In genomic region chr15:77527164-77527778, GRCh38 we compare ENCODE assay signal across 1 cellular context.
TF ChIP-seq lines count a peak whose summit lies in the region.

No MANE protein-coding gene starts in this region.

TF ChIP-seq in HepG2, 621 proteins besides CTCF, POLR2A, EP300 and RAD21 (continued from another document and continues in another):
- no peak for TF ChIP-seq THAP7 (CRISPR knock-in tag; IDR thresholded peaks at IDR 0.05)
- TF ChIP-seq KLF15 (CRISPR knock-in tag; IDR thresholded peaks at IDR 0.05; ENCODE audit: borderline replicate concordance): 0 out of 2 replicates have a peak, but pooled peaks have one; percentile 31
- TF ChIP-seq ZBTB25 (CRISPR knock-in tag; IDR thresholded peaks at IDR 0.05): 0 out of 2 replicates have a peak, but pooled peaks have one; percentile 22
- TF ChIP-seq ZFP90 (CRISPR knock-in tag; IDR thresholded peaks at IDR 0.05; ENCODE audit: borderline replicate concordance): 0 out of 2 replicates have a peak, but pooled peaks have one; percentile 63
- TF ChIP-seq, protein P1, sequence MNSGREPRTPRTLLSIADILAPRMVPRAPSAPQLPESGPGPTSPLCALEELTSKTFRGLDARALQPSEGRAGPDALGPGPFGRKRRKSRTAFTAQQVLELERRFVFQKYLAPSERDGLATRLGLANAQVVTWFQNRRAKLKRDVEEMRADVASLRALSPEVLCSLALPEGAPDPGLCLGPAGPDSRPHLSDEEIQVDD (CRISPR knock-in tag; IDR thresholded peaks at IDR 0.05; ENCODE audit: borderline replicate concordance): no peak
- peak; percentile 58 for TF ChIP-seq ARID5B (CRISPR knock-in tag; IDR thresholded peaks at IDR 0.05)
- TF ChIP-seq NR2F6 (IDR thresholded peaks at IDR 0.05): no peak
- peak; percentile 36; the same call in 1 of the 2 replicates for TF ChIP-seq NR2F6 (CRISPR knock-in tag; IDR thresholded peaks at IDR 0.05)
- TF ChIP-seq TEAD3 (CRISPR knock-in tag; optimal IDR thresholded peaks at IDR 0.05; ENCODE audit: borderline replicate concordance): peak; percentile 59
- TF ChIP-seq ZNF205 (CRISPR knock-in tag; IDR thresholded peaks at IDR 0.05): 0 out of 2 replicates have a peak, but pooled peaks have one; percentile 19
- no peak for TF ChIP-seq PCBP1 (IDR thresholded peaks at IDR 0.05; ENCODE audit: borderline replicate concordance, low read depth, low read length)
- no peak for TF ChIP-seq CHD4 (IDR thresholded peaks at IDR 0.05; ENCODE audit: borderline replicate concordance, low read length)
- TF ChIP-seq ZNF331 (CRISPR knock-in tag; IDR thresholded peaks at IDR 0.05): peak; percentile 68; the same call in 1 of the 2 replicates
- no peak for TF ChIP-seq PTBP1 (IDR thresholded peaks at IDR 0.05; ENCODE audit: low read depth, low read length, poor library complexity, severe bottlenecking)
- TF ChIP-seq ZSCAN9 (CRISPR knock-in tag; IDR thresholded peaks at IDR 0.05; ENCODE audit: borderline replicate concordance): 0 out of 2 replicates have a peak, but pooled peaks have one; percentile 18
- peak; percentile 55 for TF ChIP-seq PAXIP1 (CRISPR knock-in tag; conservative IDR thresholded peaks at IDR 0.05)
- no peak for TF ChIP-seq ZNF510 (CRISPR knock-in tag; IDR thresholded peaks at IDR 0.05; ENCODE audit: low read depth)
- TF ChIP-seq RARA (CRISPR knock-in tag; IDR thresholded peaks at IDR 0.05): peak; percentile 36; the same call in 1 of the 2 replicates
- TF ChIP-seq NFRKB (IDR thresholded peaks at IDR 0.05): no peak
- no peak for TF ChIP-seq ZNF878 (CRISPR knock-in tag; IDR thresholded peaks at IDR 0.05)
- 0 out of 2 replicates have a peak, but pooled peaks have one; percentile 20 for TF ChIP-seq ZNF329 (CRISPR knock-in tag; IDR thresholded peaks at IDR 0.05; ENCODE audit: low read depth)
- peak; percentile 42; the same call in 1 of the 2 replicates for TF ChIP-seq ZNF232 (CRISPR knock-in tag; IDR thresholded peaks at IDR 0.05; ENCODE audit: borderline replicate concordance)
- TF ChIP-seq GATAD2A (CRISPR knock-in tag; IDR thresholded peaks at IDR 0.05): peak; percentile 30; the same call in 1 of the 2 replicates
- TF ChIP-seq MEIS2 (CRISPR knock-in tag; IDR thresholded peaks at IDR 0.05): 0 out of 2 replicates have a peak, but pooled peaks have one; percentile 35
- no peak for TF ChIP-seq TFE3 (CRISPR knock-in tag; IDR thresholded peaks at IDR 0.05)
- TF ChIP-seq MTF1 (CRISPR knock-in tag; IDR thresholded peaks at IDR 0.05): no peak
- no peak for TF ChIP-seq ZNF10 (CRISPR knock-in tag; IDR thresholded peaks at IDR 0.05; ENCODE audit: borderline replicate concordance, low read depth)
- TF ChIP-seq ZSCAN30 (CRISPR knock-in tag; IDR thresholded peaks at IDR 0.05): no peak
- no peak for TF ChIP-seq EEA1 (CRISPR knock-in tag; IDR thresholded peaks at IDR 0.05; ENCODE audit: borderline replicate concordance)
- TF ChIP-seq ZNF124 (CRISPR knock-in tag; IDR thresholded peaks at IDR 0.05): 0 out of 2 replicates have a peak, but pooled peaks have one; percentile 56
- peak; percentile 63 for TF ChIP-seq TAF1 (CRISPR knock-in tag; IDR thresholded peaks at IDR 0.05)
- TF ChIP-seq RBFOX2 (IDR thresholded peaks at IDR 0.05; ENCODE audit: low read depth, low read length): 0 out of 2 replicates have a peak, but pooled peaks have one; percentile 24
- TF ChIP-seq, protein P2, sequence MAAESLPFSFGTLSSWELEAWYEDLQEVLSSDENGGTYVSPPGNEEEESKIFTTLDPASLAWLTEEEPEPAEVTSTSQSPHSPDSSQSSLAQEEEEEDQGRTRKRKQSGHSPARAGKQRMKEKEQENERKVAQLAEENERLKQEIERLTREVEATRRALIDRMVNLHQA (CRISPR knock-in tag; IDR thresholded peaks at IDR 0.05): no peak
- TF ChIP-seq, protein P3, sequence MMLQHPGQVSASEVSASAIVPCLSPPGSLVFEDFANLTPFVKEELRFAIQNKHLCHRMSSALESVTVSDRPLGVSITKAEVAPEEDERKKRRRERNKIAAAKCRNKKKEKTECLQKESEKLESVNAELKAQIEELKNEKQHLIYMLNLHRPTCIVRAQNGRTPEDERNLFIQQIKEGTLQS (CRISPR knock-in tag; IDR thresholded peaks at IDR 0.05): no peak
- TF ChIP-seq, protein P4, sequence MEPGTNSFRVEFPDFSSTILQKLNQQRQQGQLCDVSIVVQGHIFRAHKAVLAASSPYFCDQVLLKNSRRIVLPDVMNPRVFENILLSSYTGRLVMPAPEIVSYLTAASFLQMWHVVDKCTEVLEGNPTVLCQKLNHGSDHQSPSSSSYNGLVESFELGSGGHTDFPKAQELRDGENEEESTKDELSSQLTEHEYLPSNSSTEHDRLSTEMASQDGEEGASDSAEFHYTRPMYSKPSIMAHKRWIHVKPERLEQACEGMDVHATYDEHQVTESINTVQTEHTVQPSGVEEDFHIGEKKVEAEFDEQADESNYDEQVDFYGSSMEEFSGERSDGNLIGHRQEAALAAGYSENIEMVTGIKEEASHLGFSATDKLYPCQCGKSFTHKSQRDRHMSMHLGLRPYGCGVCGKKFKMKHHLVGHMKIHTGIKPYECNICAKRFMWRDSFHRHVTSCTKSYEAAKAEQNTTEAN (CRISPR knock-in tag; conservative IDR thresholded peaks at IDR 0.05): no peak; the same call in 1 of the 2 replicates
- TF ChIP-seq SIX1 (CRISPR knock-in tag; IDR thresholded peaks at IDR 0.05; ENCODE audit: borderline replicate concordance): 0 out of 2 replicates have a peak, but pooled peaks have one; percentile 25
- 0 out of 2 replicates have a peak, but pooled peaks have one; percentile 40 for TF ChIP-seq MIER2 (CRISPR knock-in tag; IDR thresholded peaks at IDR 0.05)
- TF ChIP-seq HIVEP1 (CRISPR knock-in tag; IDR thresholded peaks at IDR 0.05): peak; percentile 58; the same call in 1 of the 2 replicates
- TF ChIP-seq JUND (CRISPR knock-in tag; IDR thresholded peaks at IDR 0.05): no peak
- TF ChIP-seq BCL3 (CRISPR knock-in tag; IDR thresholded peaks at IDR 0.05): no peak
- peak; percentile 54 for TF ChIP-seq ZBTB33 (CRISPR knock-in tag; IDR thresholded peaks at IDR 0.05)
- TF ChIP-seq THAP8 (CRISPR knock-in tag; IDR thresholded peaks at IDR 0.05; ENCODE audit: borderline replicate concordance): no peak
- TF ChIP-seq ZNF224 (CRISPR knock-in tag; IDR thresholded peaks at IDR 0.05): 0 out of 2 replicates have a peak, but pooled peaks have one; percentile 62
- no peak for TF ChIP-seq RFX3 (CRISPR knock-in tag; IDR thresholded peaks at IDR 0.05)
- peak; percentile 28; the same call in 1 of the 2 replicates for TF ChIP-seq FOXJ3 (CRISPR knock-in tag; IDR thresholded peaks at IDR 0.05; ENCODE audit: borderline replicate concordance)
- TF ChIP-seq TBX2 (CRISPR knock-in tag; IDR thresholded peaks at IDR 0.05; ENCODE audit: borderline replicate concordance): peak; percentile 41
- peak; percentile 56; the same call in 1 of the 2 replicates for TF ChIP-seq PHF8 (CRISPR knock-in tag; IDR thresholded peaks at IDR 0.05)
